In genomic region chr9:37037137-37037743, GRCh38 we compare ENCODE assay signal across 8 cellular contexts.
DNase-seq lines count a peak whose midpoint lies in the region; ATAC-seq and TF ChIP-seq lines count a peak whose summit lies in the region.

No MANE protein-coding gene starts in this region.

- no peaks in the 10 kb centered on the region for H3K9me2 ChIP-seq in Loucy (replicated peaks; ENCODE audit: low read depth, low read length)

- peaks cover 91% of the 10 kb centered on the region for H3K27me3 Mint-ChIP-seq in central memory CD8-positive, alpha-beta T cell

- TF ChIP-seq CTCF in Loucy (conservative IDR thresholded peaks at IDR 0.05; ENCODE audit: low read length): no peak

- H3K27me3 ChIP-seq in Loucy (ENCODE audit: insufficient read depth, low read length, poor library complexity, severe bottlenecking) (no peaks in the 10 kb centered on the region), HAP-1 (ENCODE audit: low read depth) (peaks cover 32% of the 10 kb centered on the region)

- H3K27ac Mint-ChIP-seq in central memory CD8-positive, alpha-beta T cell (ENCODE audit: low read depth): peak overlapping the region; percentile 52

- H3K4me1 ChIP-seq in Loucy (ENCODE audit: insufficient read depth, low read length, poor library complexity, severe bottlenecking): peaks cover 29% of the 10 kb centered on the region
- peaks cover 9% of the 10 kb centered on the region; the same call in 1 of the 2 replicates for H3K4me1 ChIP-seq in HAP-1

- H3K36me3 ChIP-seq in Loucy (ENCODE audit: insufficient read depth, low read length) (no peaks in the 10 kb centered on the region), HAP-1 (replicated peaks) (no peaks in the 10 kb centered on the region)

- no peaks in the 10 kb centered on the region for H3K79me2 ChIP-seq in Loucy (ENCODE audit: insufficient read depth, low read length)

- H3K4me2 ChIP-seq in Loucy (ENCODE audit: low read depth, low read length, poor library complexity, severe bottlenecking): peak overlapping the region; percentile 75

- H3K36me3 Mint-ChIP-seq in central memory CD8-positive, alpha-beta T cell (ENCODE audit: insufficient read depth): peaks cover 12% of the 10 kb centered on the region

- DNase-seq in central memory CD8-positive, alpha-beta T cell (ENCODE audit: low spot score in 2 of 2): no peak
- peak; percentile 5 for DNase-seq in midbrain (lab: John Stamatoyannopoulos, UW)
- no peak for DNase-seq in HAP-1 (ENCODE audit: low spot score in 2 of 2)
- no peak for DNase-seq in NCI-H510A treated with DMSO at 0.1 percent for 48 hours (lab: John Stamatoyannopoulos, UW)

- ATAC-seq in GM18511 (IDR thresholded peaks at IDR 0.05; ENCODE audit: unreplicated experiment) (peak; percentile 23), GM18502 (IDR thresholded peaks at IDR 0.05; ENCODE audit: poor library complexity, unreplicated experiment) (no peak), HG03175 (IDR thresholded peaks at IDR 0.05; ENCODE audit: unreplicated experiment) (no peak)
- ATAC-seq in central memory CD8-positive, alpha-beta T cell (replicated peaks; ENCODE audit: extremely low read depth, poor library complexity, severe bottlenecking): peak; percentile 30

- H3F3A ChIP-seq in Loucy (ENCODE audit: low read depth): no peaks in the 10 kb centered on the region

- H3K4me3 Mint-ChIP-seq in central memory CD8-positive, alpha-beta T cell: peak overlapping the region; percentile 80

- H3K4me1 Mint-ChIP-seq in central memory CD8-positive, alpha-beta T cell: peaks cover 27% of the 10 kb centered on the region

- peak overlapping the region; percentile 79 for H3K9ac ChIP-seq in Loucy (ENCODE audit: low read depth, low read length, poor library complexity, severe bottlenecking)

- H3K4me3 ChIP-seq in Loucy (ENCODE audit: low read length, poor library complexity, severe bottlenecking) (peak overlapping the region; percentile 86), HAP-1 (no peak overlapping the region)

- H4K20me1 ChIP-seq in Loucy (ENCODE audit: insufficient read depth, low read length, poor library complexity, severe bottlenecking): no peaks in the 10 kb centered on the region

- H3K9me3 Mint-ChIP-seq in central memory CD8-positive, alpha-beta T cell: no peaks in the 10 kb centered on the region

- in situ Hi-C loops in HAP-1 (cut with MboI; ENCODE audit: low sequenced_read_pairs): no loop called here

- peak overlapping the region; percentile 99 for H2AFZ ChIP-seq in Loucy (ENCODE audit: low read length)

- no peaks in the 10 kb centered on the region for H3K9me3 ChIP-seq in Loucy (ENCODE audit: insufficient read depth, low read depth, low read length)
- H3K9me3 ChIP-seq in HAP-1: no peaks in the 10 kb centered on the region

Comparison
In these comparisons a context has a peak if more than half of its experiments do, and no peak if none do; other contexts are left out.
1. ATAC-seq: peak in GM18511 (single experiment) and central memory CD8-positive, alpha-beta T cell (single experiment); none in GM18502 (single experiment) and HG03175 (single experiment).